ENCODE assay signal across 21 cellular contexts in the genomic region with DNA sequence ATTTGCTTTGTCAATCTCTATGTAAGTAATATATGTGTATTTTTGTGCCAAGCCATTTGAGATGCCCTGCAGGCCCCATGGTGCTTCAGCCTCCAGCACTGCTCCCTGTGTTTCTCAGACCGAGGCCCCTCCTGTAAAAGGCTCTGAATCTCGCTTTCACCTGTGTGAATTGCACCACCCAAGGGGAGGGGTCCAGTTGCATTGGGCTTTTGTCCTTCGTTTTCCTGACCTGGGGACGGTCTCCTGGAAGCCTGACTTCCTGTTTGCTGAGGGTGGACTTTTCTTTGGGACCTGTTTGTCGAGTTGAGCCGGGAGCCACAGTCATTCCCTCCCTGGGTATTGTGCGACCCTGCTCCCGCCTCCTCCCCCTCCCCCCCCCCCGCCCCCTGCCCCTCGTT. TPM values are rescaled to one million over a fixed set of nuclear protein-coding genes. Genes with fewer than 3 reads are reported as not detected.
DNase-seq lines count a peak whose midpoint lies in the region; ATAC-seq and TF ChIP-seq lines count a peak whose summit lies in the region.
"Had no signal": no experiment of that assay in that cellular context is flagged by ENCODE, and none has a peak within 500 bp of the region (broad histone marks: within the 10 kb centered on the region; RNA-seq: fewer than 3 reads in every experiment).

No MANE protein-coding gene starts in this region.

- peak overlapping the region; percentile 42; the same call in 1 of the 2 replicates for H3K9ac ChIP-seq in iPS-20b (ENCODE audit: low read depth, low read length)
- H3K9ac ChIP-seq: BLaER1 treated with 17β-estradiol and CSF1 and Interleukin-3, amounts not matched to agents 10 nM and 100 nM had no signal

- H3K27ac ChIP-seq in iPS-20b (ENCODE audit: low read length), result no peak overlapping the region
- peak overlapping the region; percentile 50 to 84 (median 79) for H3K27ac ChIP-seq in stomach
- H3K27ac ChIP-seq: BLaER1 treated with 17β-estradiol and CSF1 and Interleukin-3, amounts not matched to agents 10 nM and 100 nM; esophagus muscularis mucosa; neutrophil; thoracic aorta had no signal

- H3K9me3 Mint-ChIP-seq in activated CD4-positive, alpha-beta T cell treated with anti-CD3 and anti-CD28 coated beads, Interleukin-2, amount 10 ng/mL, durations not matched to agents 7 days and 5 days, result no peaks in the 10 kb centered on the region
- no peaks in the 10 kb centered on the region for H3K9me3 Mint-ChIP-seq in effector memory CD8-positive, alpha-beta T cell
- H3K9me3 Mint-ChIP-seq: activated naive CD8-positive, alpha-beta T cell treated with anti-CD3 and anti-CD28 coated beads for 36 hours; activated T-cell treated with anti-CD3 and anti-CD28 coated beads, Interleukin-2, amount 50 U/mL, for 4 hours; brain had no signal

- H3K9me3 ChIP-seq in iPS-20b (ENCODE audit: insufficient read depth, low read depth, low read length), result no peaks in the 10 kb centered on the region
- no peaks in the 10 kb centered on the region for H3K9me3 ChIP-seq in stomach
- H3K9me3 ChIP-seq: BLaER1 treated with 17β-estradiol and CSF1 and Interleukin-3, amounts not matched to agents 10 nM and 100 nM; esophagus muscularis mucosa; neutrophil; thoracic aorta had no signal

- CTCF ChIA-PET in activated CD4-positive, alpha-beta T cell treated with anti-CD3 and anti-CD28 coated beads, Interleukin-2, amount 10 ng/mL, durations not matched to agents 7 days and 5 days (lab: Charles Lee), result no interaction called here

- H3K4me3 ChIP-seq in iPS-20b (ENCODE audit: low read length), result peak overlapping the region; percentile 24; the same call in 1 of the 2 replicates
- no peak overlapping the region for H3K4me3 ChIP-seq in stomach
- H3K4me3 ChIP-seq: BLaER1 treated with 17β-estradiol and CSF1 and Interleukin-3, amounts not matched to agents 10 nM and 100 nM; esophagus muscularis mucosa; thoracic aorta had no signal

- TF ChIP-seq POLR2A in stomach (IDR thresholded peaks at IDR 0.05), result no peak

- WGBS in stomach, 5 donors, result 17 to 41% (median 25%) methylated on average over 8 to 10 of the region's 10 CpGs

- no peak for TF ChIP-seq CTCF in stomach (IDR thresholded peaks at IDR 0.05)

- H3K36me3 ChIP-seq in iPS-20b (ENCODE audit: insufficient read depth, low read depth, low read length), result no peaks in the 10 kb centered on the region
- no peaks in the 10 kb centered on the region for H3K36me3 ChIP-seq in stomach
- H3K36me3 ChIP-seq: BLaER1 treated with 17β-estradiol and CSF1 and Interleukin-3, amounts not matched to agents 10 nM and 100 nM; esophagus muscularis mucosa; neutrophil; thoracic aorta had no signal

- H3K27me3 Mint-ChIP-seq in activated CD4-positive, alpha-beta T cell treated with anti-CD3 and anti-CD28 coated beads, Interleukin-2, amount 10 ng/mL, durations not matched to agents 7 days and 5 days, result no peaks in the 10 kb centered on the region
- H3K27me3 Mint-ChIP-seq in effector memory CD8-positive, alpha-beta T cell, result peaks cover 0 to 12% of the 10 kb centered on the region in 2 donors

- no peak overlapping the region for H3K4me3 Mint-ChIP-seq in activated CD4-positive, alpha-beta T cell treated with anti-CD3 and anti-CD28 coated beads, Interleukin-2, amount 10 ng/mL, durations not matched to agents 7 days and 5 days
- H3K4me3 Mint-ChIP-seq in effector memory CD8-positive, alpha-beta T cell, result no peak overlapping the region
- H3K4me3 Mint-ChIP-seq: activated naive CD8-positive, alpha-beta T cell treated with anti-CD3 and anti-CD28 coated beads for 36 hours; activated T-cell treated with anti-CD3 and anti-CD28 coated beads, Interleukin-2, amount 50 U/mL, for 4 hours; brain had no signal

- H3K36me3 Mint-ChIP-seq in activated CD4-positive, alpha-beta T cell treated with anti-CD3 and anti-CD28 coated beads, Interleukin-2, amount 10 ng/mL, durations not matched to agents 7 days and 5 days (ENCODE audit: low read depth), result no peaks in the 10 kb centered on the region
- H3K36me3 Mint-ChIP-seq in effector memory CD8-positive, alpha-beta T cell (ENCODE audit: insufficient read depth), result no peaks in the 10 kb centered on the region
- H3K36me3 Mint-ChIP-seq: activated naive CD8-positive, alpha-beta T cell treated with anti-CD3 and anti-CD28 coated beads for 36 hours had no signal

- ATAC-seq in effector memory CD8-positive, alpha-beta T cell (replicated peaks), result no peak
- ATAC-seq in GM19324 (IDR thresholded peaks at IDR 0.05; ENCODE audit: low FRiP score, unreplicated experiment), result no peak

- POLR2A ChIA-PET in activated CD4-positive, alpha-beta T cell treated with anti-CD3 and anti-CD28 coated beads, Interleukin-2, amount 10 ng/mL, durations not matched to agents 7 days and 5 days (lab: Charles Lee), result no interaction called here

- no peak overlapping the region for H3K27ac Mint-ChIP-seq in activated CD4-positive, alpha-beta T cell treated with anti-CD3 and anti-CD28 coated beads, Interleukin-2, amount 10 ng/mL, durations not matched to agents 7 days and 5 days
- H3K27ac Mint-ChIP-seq in effector memory CD8-positive, alpha-beta T cell, result no peak overlapping the region
- H3K27ac Mint-ChIP-seq: activated naive CD8-positive, alpha-beta T cell treated with anti-CD3 and anti-CD28 coated beads for 36 hours had no signal

- DNase-seq in NCI-H526 (lab: John Stamatoyannopoulos, UW) (peak; percentile 31 to 67), NCI-H526 treated with DMSO at 0.1 percent for 48 hours (lab: John Stamatoyannopoulos, UW) (no peak), NCI-H69 (lab: John Stamatoyannopoulos, UW) (peak; percentile 80), stomach (peak; percentile 67)
- no peak for DNase-seq in activated CD4-positive, alpha-beta T cell treated with anti-CD3 and anti-CD28 coated beads, Interleukin-2, amount 10 ng/mL, durations not matched to agents 7 days and 5 days
- DNase-seq in effector memory CD8-positive, alpha-beta T cell, result no peak
- DNase-seq: 8988T; activated CD4-positive, alpha-beta T cell treated with anti-CD3 and anti-CD28 coated beads, Interleukin-2, amount 50 U/mL, for 4 hours; activated naive CD8-positive, alpha-beta T cell treated with anti-CD3 and anti-CD28 coated beads for 36 hours; activated T-cell treated with anti-CD3 and anti-CD28 coated beads, Interleukin-2, amount 50 U/mL, for 4 hours; kidney; NCI-H1436 treated with DMSO at 0.1 percent for 48 hours; NCI-H446; OCI-M1 had no signal

- intact Hi-C loops in stomach (cut with DNase I; ENCODE audit: low total_unique reads), result no loop called here

- H3K4me1 ChIP-seq in iPS-20b (ENCODE audit: insufficient read depth, low read length) (peaks cover 22% of the 10 kb centered on the region), stomach (peaks cover 16 to 67% (median 50%) of the 10 kb centered on the region in 4 donors)

- TF ChIP-seq EP300 in stomach (IDR thresholded peaks at IDR 0.05), result no peak

- H3K27me3 ChIP-seq in iPS-20b (ENCODE audit: insufficient read depth, low read length) (no peaks in the 10 kb centered on the region), stomach (no peaks in the 10 kb centered on the region)
- H3K27me3 ChIP-seq: BLaER1 treated with 17β-estradiol and CSF1 and Interleukin-3, amounts not matched to agents 10 nM and 100 nM; esophagus muscularis mucosa; neutrophil had no signal

- H3K4me1 Mint-ChIP-seq in activated CD4-positive, alpha-beta T cell treated with anti-CD3 and anti-CD28 coated beads, Interleukin-2, amount 10 ng/mL, durations not matched to agents 7 days and 5 days, result no peaks in the 10 kb centered on the region
- peaks cover 0 to 8% of the 10 kb centered on the region in 2 donors for H3K4me1 Mint-ChIP-seq in effector memory CD8-positive, alpha-beta T cell (ENCODE audit: low read depth in 2 of 2)
- H3K4me1 Mint-ChIP-seq: activated naive CD8-positive, alpha-beta T cell treated with anti-CD3 and anti-CD28 coated beads for 36 hours had no signal

RNA-seq across cellular contexts. Expression of a gene that starts 48.9 kb away (rescaled TPM):
- total RNA-seq in stomach, result 100 to 1,000 TPM in 1 of 5 donors, 10 to 100 TPM in 4; 23.1 to 139 (median 57.1) TPM
- polyA plus RNA-seq in stomach, result 1 to 10 TPM; 4.2 to 9.3 (median 8.6) TPM
- under 1 TPM; 0.89 to 0.97 TPM for total RNA-seq in activated CD4-positive, alpha-beta T cell treated with anti-CD3 and anti-CD28 coated beads, Interleukin-2, amount 10 ng/mL, durations not matched to agents 7 days and 5 days

Comparison
In these comparisons a context has a peak if more than half of its experiments do, and no peak if none do; other contexts are left out.
1. DNase-seq: peak in NCI-H526 (2 of 2), NCI-H69 (single experiment) and stomach (single experiment); none in NCI-H526 treated with DMSO at 0.1 percent for 48 hours (single experiment), activated CD4-positive, alpha-beta T cell treated with anti-CD3 and anti-CD28 coated beads, Interleukin-2, amount 10 ng/mL, durations not matched to agents 7 days and 5 days (single experiment) and effector memory CD8-positive, alpha-beta T cell (0 of 3).
2. RNA of a gene that starts 48.9 kb away (total RNA-seq): 23.1 to 139 TPM in stomach; 0.89 to 0.97 TPM in activated CD4-positive, alpha-beta T cell treated with anti-CD3 and anti-CD28 coated beads, Interleukin-2, amount 10 ng/mL, durations not matched to agents 7 days and 5 days; every median in the first group is over 10 times any median in the second.